Comparison of ENCODE assay signal across 1 cellular context in genomic region chr12:110424237-110424636, GRCh38.
TF ChIP-seq lines count a peak whose summit lies in the region.

No MANE protein-coding gene starts in this region.

TF ChIP-seq in GM23338, 12 proteins besides CTCF, POLR2A, EP300 and RAD21:
- TF ChIP-seq ZNF462 (CRISPR knock-in tag; IDR thresholded peaks at IDR 0.05) (no peak), EZH2phosphoT487 (IDR thresholded peaks at IDR 0.05; ENCODE audit: unreplicated experiment) (no peak), CREB1 (CRISPR knock-in tag; IDR thresholded peaks at IDR 0.05; ENCODE audit: low read depth) (no peak), NANOG (IDR thresholded peaks at IDR 0.05; ENCODE audit: borderline replicate concordance) (no peak), STAT1 (IDR thresholded peaks at IDR 0.05; ENCODE audit: unreplicated experiment) (no peak), JUNB (IDR thresholded peaks at IDR 0.05; ENCODE audit: unreplicated experiment) (no peak), POLR2AphosphoS5 (IDR thresholded peaks at IDR 0.05; ENCODE audit: low read depth) (no peak), EZH2 (IDR thresholded peaks at IDR 0.05; ENCODE audit: low read depth, unreplicated experiment) (no peak), REST (IDR thresholded peaks at IDR 0.05; ENCODE audit: unreplicated experiment) (no peak), ZNF331 (CRISPR knock-in tag; IDR thresholded peaks at IDR 0.05; ENCODE audit: low read depth) (no peak)
- TF ChIP-seq, protein P1, sequence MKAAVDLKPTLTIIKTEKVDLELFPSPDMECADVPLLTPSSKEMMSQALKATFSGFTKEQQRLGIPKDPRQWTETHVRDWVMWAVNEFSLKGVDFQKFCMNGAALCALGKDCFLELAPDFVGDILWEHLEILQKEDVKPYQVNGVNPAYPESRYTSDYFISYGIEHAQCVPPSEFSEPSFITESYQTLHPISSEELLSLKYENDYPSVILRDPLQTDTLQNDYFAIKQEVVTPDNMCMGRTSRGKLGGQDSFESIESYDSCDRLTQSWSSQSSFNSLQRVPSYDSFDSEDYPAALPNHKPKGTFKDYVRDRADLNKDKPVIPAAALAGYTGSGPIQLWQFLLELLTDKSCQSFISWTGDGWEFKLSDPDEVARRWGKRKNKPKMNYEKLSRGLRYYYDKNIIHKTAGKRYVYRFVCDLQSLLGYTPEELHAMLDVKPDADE (IDR thresholded peaks at IDR 0.05), result no peak
